ENCODE assay signal across 22 cellular contexts in genomic region chr15:93058904-93059427, GRCh38. TPM values are rescaled to one million over a fixed set of nuclear protein-coding genes. Genes with fewer than 3 reads are reported as not detected.
DNase-seq lines count a peak whose midpoint lies in the region; ATAC-seq and TF ChIP-seq lines count a peak whose summit lies in the region.
"Had no signal": no experiment of that assay in that cellular context is flagged by ENCODE, and none has a peak within 500 bp of the region (broad histone marks: within the 10 kb centered on the region; RNA-seq: fewer than 3 reads in every experiment).

No MANE protein-coding gene starts in this region.

- peak overlapping the region; percentile 73 for H3K4me2 ChIP-seq in neural progenitor cell
- H3K4me2 ChIP-seq: A549, KMS-11 had no signal

- peaks cover 98% of the 10 kb centered on the region for H3K79me2 ChIP-seq in neural progenitor cell (ENCODE audit: low read depth)

- H3K36me3 Mint-ChIP-seq in neural progenitor cell = peaks cover 30% of the 10 kb centered on the region
- H3K36me3 Mint-ChIP-seq in activated naive CD4-positive, alpha-beta T cell treated with anti-CD3 and anti-CD28 coated beads, Interleukin-2, amount 10 ng/mL, durations not matched to agents 7 days and 5 days = no peaks in the 10 kb centered on the region
- H3K36me3 Mint-ChIP-seq: CD8-positive, alpha-beta T cell had no signal

- no peak for ATAC-seq in RWPE2 (ENCODE audit: low read depth)
- ATAC-seq: A549; CD8-positive, alpha-beta T cell had no signal

- peaks cover 3% of the 10 kb centered on the region for H3K27me3 Mint-ChIP-seq in neural progenitor cell (ENCODE audit: insufficient read depth, low read depth)
- peaks cover 41% of the 10 kb centered on the region for H3K27me3 Mint-ChIP-seq in activated naive CD4-positive, alpha-beta T cell treated with anti-CD3 and anti-CD28 coated beads, Interleukin-2, amount 10 ng/mL, durations not matched to agents 7 days and 5 days

- no peak overlapping the region for H3K4me3 Mint-ChIP-seq in neural progenitor cell
- no peak overlapping the region for H3K4me3 Mint-ChIP-seq in activated naive CD4-positive, alpha-beta T cell treated with anti-CD3 and anti-CD28 coated beads, Interleukin-2, amount 10 ng/mL, durations not matched to agents 7 days and 5 days
- H3K4me3 Mint-ChIP-seq: CD8-positive, alpha-beta T cell had no signal

- no peak overlapping the region for H2AFZ ChIP-seq in neural progenitor cell (replicated peaks)

- H3K4me3 ChIP-seq in RWPE2 (ENCODE audit: severe bottlenecking) = no peak overlapping the region
- no peak overlapping the region for H3K4me3 ChIP-seq in esophagus muscularis mucosa
- H3K4me3 ChIP-seq in neural progenitor cell = no peak overlapping the region
- no peak overlapping the region for H3K4me3 ChIP-seq in transverse colon
- H3K4me3 ChIP-seq: A549 had no signal

- H3K4me1 ChIP-seq in RWPE2 (ENCODE audit: insufficient read depth, poor library complexity, severe bottlenecking) = peaks cover 11% of the 10 kb centered on the region
- peaks cover 46 to 100% (median 98%) of the 10 kb centered on the region in 4 donors for H3K4me1 ChIP-seq in esophagus muscularis mucosa
- H3K4me1 ChIP-seq in neural progenitor cell = peaks cover 56% of the 10 kb centered on the region
- H3K4me1 ChIP-seq in transverse colon = peaks cover 10 to 58% (median 24%) of the 10 kb centered on the region in 4 donors
- H3K4me1 ChIP-seq: A549 had no signal

- H3K9ac ChIP-seq in neural progenitor cell = peak overlapping the region; percentile 1
- H3K9ac ChIP-seq: KMS-11 had no signal

- no peak for TF ChIP-seq POLR2A in esophagus muscularis mucosa (IDR thresholded peaks at IDR 0.05; ENCODE audit: low read depth)
- no peak for TF ChIP-seq POLR2A in transverse colon (IDR thresholded peaks at IDR 0.05)

- H3K27ac Mint-ChIP-seq in neural progenitor cell = peak overlapping the region; percentile 93
- H3K27ac Mint-ChIP-seq in activated naive CD4-positive, alpha-beta T cell treated with anti-CD3 and anti-CD28 coated beads, Interleukin-2, amount 10 ng/mL, durations not matched to agents 7 days and 5 days = no peak overlapping the region
- H3K27ac Mint-ChIP-seq: CD8-positive, alpha-beta T cell had no signal

- peaks cover 98% of the 10 kb centered on the region for H4K20me1 ChIP-seq in neural progenitor cell (ENCODE audit: low read depth)

- intact Hi-C loops in esophagus muscularis mucosa (cut with DNase I) (no loop called here), transverse colon (cut with DNase I; ENCODE audit: low total_unique reads) (no loop called here)

- no peaks in the 10 kb centered on the region for H3K36me3 ChIP-seq in RWPE2 (ENCODE audit: low read depth)
- H3K36me3 ChIP-seq in esophagus muscularis mucosa = peaks cover 0 to 32% (median 12%) of the 10 kb centered on the region in 4 donors
- H3K36me3 ChIP-seq in neural progenitor cell = no peaks in the 10 kb centered on the region
- no peaks in the 10 kb centered on the region for H3K36me3 ChIP-seq in transverse colon
- H3K36me3 ChIP-seq: BE2C had no signal

- TF ChIP-seq CTCF in RWPE2 (IDR thresholded peaks at IDR 0.05; ENCODE audit: poor library complexity, severe bottlenecking) = no peak
- TF ChIP-seq CTCF in esophagus muscularis mucosa (IDR thresholded peaks at IDR 0.05) = no peak
- TF ChIP-seq CTCF in neural progenitor cell (IDR thresholded peaks at IDR 0.05) = no peak
- no peak for TF ChIP-seq CTCF in transverse colon (IDR thresholded peaks at IDR 0.05)

- no peaks in the 10 kb centered on the region for H3K9me3 Mint-ChIP-seq in neural progenitor cell
- no peaks in the 10 kb centered on the region for H3K9me3 Mint-ChIP-seq in activated naive CD4-positive, alpha-beta T cell treated with anti-CD3 and anti-CD28 coated beads, Interleukin-2, amount 10 ng/mL, durations not matched to agents 7 days and 5 days
- H3K9me3 Mint-ChIP-seq: CD8-positive, alpha-beta T cell had no signal

- peaks cover 70% of the 10 kb centered on the region for H3K4me1 Mint-ChIP-seq in neural progenitor cell
- H3K4me1 Mint-ChIP-seq in activated naive CD4-positive, alpha-beta T cell treated with anti-CD3 and anti-CD28 coated beads, Interleukin-2, amount 10 ng/mL, durations not matched to agents 7 days and 5 days = no peaks in the 10 kb centered on the region

- WGBS in esophagus muscularis mucosa = 64% methylated on average over 14 of the region's 18 CpGs
- 60 to 65% methylated on average over 1 to 18 of the region's 18 CpGs for WGBS in transverse colon (ENCODE audit: low coverage in 1 of 2), 2 donors

- in situ Hi-C loops in transverse colon (cut with MboI; ENCODE audit: low pct_ligation_motif_present in 1 of 4, low pct_unique_long_range_greater_than_20kb in 1 of 4, low sequenced_read_pairs in 3 of 4) = no loop called here

- DNase-seq in RWPE2 (ENCODE audit: low spot score) = peak; percentile 62
- no peak for DNase-seq in esophagus muscularis mucosa (ENCODE audit: extremely low spot score)
- no peak for DNase-seq in neural progenitor cell (ENCODE audit: low spot score)
- DNase-seq in transverse colon = no peak
- no peak for DNase-seq in NCI-H2107 treated with DMSO at 0.1 percent for 48 hours (lab: John Stamatoyannopoulos, UW; ENCODE audit: unreplicated experiment)
- DNase-seq in C1 segment of cervical spinal cord (lab: John Stamatoyannopoulos, UW) = no peak
- DNase-seq in activated naive CD4-positive, alpha-beta T cell treated with anti-CD3 and anti-CD28 coated beads, Interleukin-2, amount 10 ng/mL, durations not matched to agents 7 days and 5 days = no peak
- DNase-seq: BE2C; Calu3; CD8-positive, alpha-beta T cell; DMS153; HCEC 1CT; IMR-90; NCI-H1105 treated with DMSO at 0.1 percent for 48 hours; NCI-H2029 treated with DMSO at 0.1 percent for 48 hours; NCI-H2171; NCI-H446; NCI-H526; OCI-M1; SHP77 had no signal

- no peak for TF ChIP-seq EP300 in esophagus muscularis mucosa (IDR thresholded peaks at IDR 0.05)
- TF ChIP-seq EP300 in transverse colon (IDR thresholded peaks at IDR 0.05; ENCODE audit: low read depth) = no peak

- CTCF ChIA-PET in activated naive CD4-positive, alpha-beta T cell treated with anti-CD3 and anti-CD28 coated beads, Interleukin-2, amount 10 ng/mL, durations not matched to agents 7 days and 5 days (lab: Charles Lee) = interaction anchor here (0.9 to 2.0 kb wide), 4 partner anchors 10 to 1061 kb away, joined by 4 to 6 read pairs (median 4); no protein-coding TSS in a partner anchor

- H3K27me3 ChIP-seq in RWPE2 (ENCODE audit: insufficient read depth, poor library complexity, severe bottlenecking) = no peaks in the 10 kb centered on the region
- H3K27me3 ChIP-seq in esophagus muscularis mucosa = no peaks in the 10 kb centered on the region
- no peaks in the 10 kb centered on the region for H3K27me3 ChIP-seq in neural progenitor cell
- no peaks in the 10 kb centered on the region for H3K27me3 ChIP-seq in transverse colon
- H3K27me3 ChIP-seq: BE2C had no signal

- no peak overlapping the region for H3K27ac ChIP-seq in RWPE2 (ENCODE audit: poor library complexity, severe bottlenecking)
- peak overlapping the region in 3 of 4 donors; percentile 53 to 98 (median 70) for H3K27ac ChIP-seq in esophagus muscularis mucosa (replicated peaks in 1 of 4)
- H3K27ac ChIP-seq in neural progenitor cell = peak overlapping the region; percentile 92
- peak overlapping the region in 3 of 4 donors; percentile 29 to 65 (median 32) for H3K27ac ChIP-seq in transverse colon
- H3K27ac ChIP-seq: A549, KMS-11 had no signal

- H3K9me3 ChIP-seq in RWPE2 (ENCODE audit: severe bottlenecking) (no peaks in the 10 kb centered on the region), esophagus muscularis mucosa (no peaks in the 10 kb centered on the region), neural progenitor cell (ENCODE audit: low read depth) (no peaks in the 10 kb centered on the region), transverse colon (no peaks in the 10 kb centered on the region)
- H3K9me3 ChIP-seq: A549, BE2C had no signal

- H3F3A ChIP-seq in neural progenitor cell (ENCODE audit: low read depth) = peaks cover 82% of the 10 kb centered on the region

RNA-seq across cellular contexts. Expression of gene RGMA, which starts 30.0 kb away (rescaled TPM):
- total RNA-seq in esophagus muscularis mucosa = 100 to 1,000 TPM; 101 to 312 (median 188) TPM
- total RNA-seq in neural progenitor cell (ENCODE audit: low replicate concordance) = 41.4 and 85.1 TPM in 2 replicates
- total RNA-seq in transverse colon = 10 to 100 TPM in 2 of 4 donors, 1 to 10 TPM in 2; 8.6 to 53.3 (median 20.6) TPM
